ENCODE assay signal across 8 cellular contexts in genomic region chr19:18104793-18105131, GRCh38. TPM values are rescaled to one million over a fixed set of nuclear protein-coding genes. Genes with fewer than 3 reads are reported as not detected.
DNase-seq lines count a peak whose midpoint lies in the region; ATAC-seq, FAIRE-seq and TF ChIP-seq lines count a peak whose summit lies in the region.

No MANE protein-coding gene starts in this region.

- H3K4me2 ChIP-seq in mesenchymal stem cell (ENCODE audit: low read length, poor library complexity, severe bottlenecking) = peak overlapping the region; percentile 91

- no peak overlapping the region for H2BK120ac ChIP-seq in mesenchymal stem cell (ENCODE audit: low read depth, low read length)

- H3K4me1 Mint-ChIP-seq in stimulated activated naive CD8-positive, alpha-beta T cell treated with anti-CD3 and anti-CD28 coated beads, Interleukin-15, Interleukin-2, amounts not matched to agents 100 ng/mL and 50 ng/mL, for 24 hours (ENCODE audit: low read depth) = peaks cover 35% of the 10 kb centered on the region

- no peaks in the 10 kb centered on the region for H3K27me3 ChIP-seq in body of pancreas
- peaks cover 14 to 16% of the 10 kb centered on the region in 2 experiments for H3K27me3 ChIP-seq in mesenchymal stem cell (ENCODE audit: control insufficient read depth in 1 of 2, insufficient read depth in 1 of 2, low read length in 2 of 2)
- H3K27me3 ChIP-seq in aorta (ENCODE audit: control insufficient read depth in 1 of 2, insufficient read depth in 2 of 2, low read length in 1 of 2) = no peaks in the 10 kb centered on the region

- peak overlapping the region; percentile 81 for H3K9ac ChIP-seq in mesenchymal stem cell (ENCODE audit: low read length)

- peak overlapping the region in 1 of 2 experiments; percentile 72 for H3K18ac ChIP-seq in mesenchymal stem cell (ENCODE audit: low read depth in 1 of 2, low read length in 2 of 2)

- peak overlapping the region in 1 of 2 experiments; percentile 20 for H3K4ac ChIP-seq in mesenchymal stem cell (ENCODE audit: low read depth in 1 of 2, low read length in 2 of 2)

- no peak overlapping the region for H2BK5ac ChIP-seq in mesenchymal stem cell (ENCODE audit: low read depth, low read length, poor library complexity, severe bottlenecking)

- H3K27ac Mint-ChIP-seq in stimulated activated naive CD8-positive, alpha-beta T cell treated with anti-CD3 and anti-CD28 coated beads, Interleukin-15, Interleukin-2, amounts not matched to agents 100 ng/mL and 50 ng/mL, for 24 hours = peak overlapping the region; percentile 74

- H3K27ac ChIP-seq in body of pancreas = peak overlapping the region; percentile 26 to 71 (median 54)
- no peak overlapping the region for H3K27ac ChIP-seq in mesenchymal stem cell (ENCODE audit: low read length, poor library complexity, severe bottlenecking)
- peak overlapping the region; percentile 31 to 65 for H3K27ac ChIP-seq in aorta (ENCODE audit: low read depth in 1 of 2, low read length in 2 of 2)

- H4K8ac ChIP-seq in mesenchymal stem cell (ENCODE audit: low read length) = peak overlapping the region; percentile 79

- no peak overlapping the region for H2AK5ac ChIP-seq in mesenchymal stem cell (ENCODE audit: low read length, severe bottlenecking)

- no peaks in the 10 kb centered on the region for H3K27me3 Mint-ChIP-seq in stimulated activated naive CD8-positive, alpha-beta T cell treated with anti-CD3 and anti-CD28 coated beads, Interleukin-15, Interleukin-2, amounts not matched to agents 100 ng/mL and 50 ng/mL, for 24 hours

- H3K4me3 Mint-ChIP-seq in stimulated activated naive CD8-positive, alpha-beta T cell treated with anti-CD3 and anti-CD28 coated beads, Interleukin-15, Interleukin-2, amounts not matched to agents 100 ng/mL and 50 ng/mL, for 24 hours = peak overlapping the region; percentile 77

- H3K23ac ChIP-seq in mesenchymal stem cell (ENCODE audit: low read length in 2 of 2) = no peak overlapping the region

- H2BK12ac ChIP-seq in mesenchymal stem cell (ENCODE audit: low read length in 2 of 2) = peak overlapping the region in 1 of 2 experiments; percentile 75

- H3K79me1 ChIP-seq in mesenchymal stem cell (replicated peaks; ENCODE audit: low read length, poor library complexity, severe bottlenecking) = no peaks in the 10 kb centered on the region

- H3K9me3 Mint-ChIP-seq in stimulated activated naive CD8-positive, alpha-beta T cell treated with anti-CD3 and anti-CD28 coated beads, Interleukin-15, Interleukin-2, amounts not matched to agents 100 ng/mL and 50 ng/mL, for 24 hours = no peaks in the 10 kb centered on the region

- no peak for FAIRE-seq in GM19239 (lab: Jason Lieb, UNC)

- H3K36me3 ChIP-seq in body of pancreas (replicated peaks in 1 of 2; ENCODE audit: insufficient read depth in 1 of 2, low read depth in 2 of 2) (no peaks in the 10 kb centered on the region), mesenchymal stem cell (ENCODE audit: control insufficient read depth in 1 of 2, insufficient read depth in 2 of 2, low read depth in 1 of 2, low read length in 2 of 2) (no peaks in the 10 kb centered on the region), aorta (ENCODE audit: control insufficient read depth in 1 of 2, insufficient read depth in 2 of 2, low read length in 1 of 2) (no peaks in the 10 kb centered on the region)

- 63 to 66% methylated on average over 4 to 5 of the region's 5 CpGs for WGBS in body of pancreas, 2 donors
- WGBS in mesenchymal stem cell = 65% methylated on average over 5 of the region's 5 CpGs
- 68 to 70% methylated on average over 5 of the region's 5 CpGs for WGBS in aorta, 2 donors

- no peak for TF ChIP-seq CTCF in body of pancreas (IDR thresholded peaks at IDR 0.05)

- peak overlapping the region; percentile 87 for H2AFZ ChIP-seq in mesenchymal stem cell (ENCODE audit: low read depth, low read length)

- no peaks in the 10 kb centered on the region for H3K36me3 Mint-ChIP-seq in stimulated activated naive CD8-positive, alpha-beta T cell treated with anti-CD3 and anti-CD28 coated beads, Interleukin-15, Interleukin-2, amounts not matched to agents 100 ng/mL and 50 ng/mL, for 24 hours (ENCODE audit: low read depth)

- ATAC-seq in stimulated activated naive CD8-positive, alpha-beta T cell treated with anti-CD3 and anti-CD28 coated beads, Interleukin-15, Interleukin-2, amounts not matched to agents 100 U/mL and 50 U/mL, for 24 hours = no peak
- ATAC-seq in body of pancreas (no peak), aorta (ENCODE audit: low FRiP score) (no peak)

- no peak overlapping the region for H3K4me3 ChIP-seq in body of pancreas
- peak overlapping the region; percentile 45 to 77 for H3K4me3 ChIP-seq in mesenchymal stem cell (ENCODE audit: insufficient read depth in 1 of 2, low read depth in 1 of 2, low read length in 2 of 2)
- H3K4me3 ChIP-seq in aorta (ENCODE audit: low read length in 2 of 2) = no peak overlapping the region

- intact Hi-C loops in body of pancreas (cut with DNase I) = no loop called here
- intact Hi-C loops in aorta (cut with DNase I) = loop anchor here in 1 of 2 donors (5.0 kb wide), 1 partner anchor 48 kb away; the partner anchor contains the start of gene PIK3R2

- no peak overlapping the region for H3K14ac ChIP-seq in mesenchymal stem cell (ENCODE audit: low read length in 2 of 2)

- no peak overlapping the region for H4K91ac ChIP-seq in mesenchymal stem cell (ENCODE audit: low read length)

- H3K9me3 ChIP-seq in body of pancreas (no peaks in the 10 kb centered on the region), mesenchymal stem cell (ENCODE audit: control insufficient read depth, low read length) (no peaks in the 10 kb centered on the region), aorta (ENCODE audit: control insufficient read depth, low read length) (no peaks in the 10 kb centered on the region)

- peaks cover 32% of the 10 kb centered on the region for H3K4me1 ChIP-seq in body of pancreas
- peaks cover 16% of the 10 kb centered on the region for H3K4me1 ChIP-seq in mesenchymal stem cell (ENCODE audit: control insufficient read depth, insufficient read depth, low read depth, low read length)
- peaks cover 0 to 2% of the 10 kb centered on the region in 2 donors for H3K4me1 ChIP-seq in aorta (ENCODE audit: control insufficient read depth in 1 of 2, insufficient read depth in 2 of 2, low read length in 2 of 2)

- no peak for DNase-seq in stimulated activated naive CD8-positive, alpha-beta T cell treated with anti-CD3 and anti-CD28 coated beads, Interleukin-15, Interleukin-2, amounts not matched to agents 100 U/mL and 50 U/mL, for 24 hours
- no peak for DNase-seq in body of pancreas
- DNase-seq in mesenchymal stem cell = no peak
- no peak for DNase-seq in aorta
- DNase-seq in SIG-M5 treated with dmso at 0.1 percent for 504 hours (lab: John Stamatoyannopoulos, UW; ENCODE audit: unreplicated experiment) = no peak
- DNase-seq in GM19239 (ENCODE audit: insufficient read length, low spot score) = no peak
- DNase-seq in cerebellum (ENCODE audit: low spot score) = no peak

- no peak for TF ChIP-seq POLR2A in body of pancreas (IDR thresholded peaks at IDR 0.05)

- H2BK15ac ChIP-seq in mesenchymal stem cell (ENCODE audit: low read depth, poor library complexity, severe bottlenecking) = no peak overlapping the region

RNA-seq across cellular contexts. Expression of gene MAST3, which starts 7.2 kb away (rescaled TPM):
- 10 to 100 TPM; 17.6 to 35.3 TPM for total RNA-seq in body of pancreas
- 4.4 TPM for polyA plus RNA-seq in mesenchymal stem cell (2013, experiment 1 of 2)
- polyA plus RNA-seq in mesenchymal stem cell (2013, experiment 2 of 2) = 4.7 TPM
- total RNA-seq in aorta = 10 to 100 TPM; 21.5 to 25.2 TPM
- polyA plus RNA-seq in aorta = 10 to 100 TPM in 1 of 2 donors, 1 to 10 TPM in 1; 4.4 to 32.7 TPM
- 3.5 TPM for total RNA-seq in cerebellum

RNA-seq across cellular contexts. Expression of gene IL12RB1, which starts 18.0 kb away (rescaled TPM):
- total RNA-seq in body of pancreas (1 to 10 TPM in 1 of 2 donors, not detected in 1; 1.0 TPM), aorta (1 to 10 TPM; 1.7 to 2.6 TPM), cerebellum (0.18 TPM)
- polyA plus RNA-seq in mesenchymal stem cell (2013, experiment 1 of 2) = 0.19 TPM
- polyA plus RNA-seq in mesenchymal stem cell (2013, experiment 2 of 2) = 0.19 TPM
- polyA plus RNA-seq in aorta = under 1 TPM; 0.69 to 0.75 TPM

RNA-seq across cellular contexts. Expression of gene PIK3R2, which starts 48.2 kb away (rescaled TPM):
- 10 to 100 TPM; 18.9 to 21.8 TPM for total RNA-seq in body of pancreas
- 83.2 TPM for polyA plus RNA-seq in mesenchymal stem cell (2013, experiment 1 of 2)
- polyA plus RNA-seq in mesenchymal stem cell (2013, experiment 2 of 2) = 80.2 TPM
- 10 to 100 TPM; 14.1 to 21.8 TPM for total RNA-seq in aorta
- polyA plus RNA-seq in aorta = 1 to 10 TPM; 1.8 to 5.1 TPM
- 21.2 TPM for total RNA-seq in cerebellum

Comparison
In these comparisons a context has a peak if more than half of its experiments do, and no peak if none do; other contexts are left out.
1. H3K4me3 ChIP-seq: peak in mesenchymal stem cell (2 of 2); none in body of pancreas (0 of 2) and aorta (0 of 2).